ENCODE assay signal across 7 cellular contexts in the genomic region with DNA sequence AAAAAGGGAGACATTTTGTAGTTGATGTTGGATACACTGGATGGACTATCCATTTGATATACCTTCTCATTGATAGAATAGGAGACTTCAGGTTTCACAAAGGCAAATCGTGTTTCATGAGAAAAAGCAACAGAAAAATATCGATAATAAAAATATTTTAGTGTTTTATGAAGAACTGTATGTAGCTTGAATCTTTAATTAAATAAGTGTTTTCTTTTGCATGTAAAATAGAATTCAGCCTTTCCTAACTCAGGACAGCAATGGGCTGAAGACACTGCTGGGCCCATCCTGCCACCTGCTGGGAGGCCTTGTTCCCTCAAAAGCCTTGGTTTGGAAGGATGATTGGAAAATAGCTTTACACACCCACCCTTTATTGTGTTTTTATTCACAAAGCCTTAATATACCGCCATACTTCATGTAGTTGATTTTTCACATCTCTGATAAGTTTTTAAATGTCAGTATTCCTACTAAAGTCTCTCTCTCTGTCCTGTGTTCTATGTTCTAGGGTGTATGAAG.
DNase-seq lines count a peak whose midpoint lies in the region; ATAC-seq, FAIRE-seq and TF ChIP-seq lines count a peak whose summit lies in the region.
"Not testable (repeated sequence)": the region's sequence is repeated elsewhere in the genome, so short reads cannot be mapped to it uniquely, and the experiment has no call there.

No MANE protein-coding gene starts in this region.

- not testable (repeated sequence) for ATAC-seq in CD4-positive, alpha-beta T cell (ENCODE audit: poor library complexity)
- ATAC-seq in heart left ventricle (peak in 2 of 4 donors; percentile 59 to 62), lower lobe of right lung (peak in 1 of 2 donors; percentile 44), gastrocnemius medialis (peak in 1 of 2 donors; percentile 29)

- H3K4me3 Mint-ChIP-seq in CD4-positive, alpha-beta T cell; astrocyte (ENCODE audit: unreplicated experiment): not testable (repeated sequence)

- DNase-seq in CD4-positive, alpha-beta T cell; astrocyte (ENCODE audit: low read depth); endothelial cell of umbilical vein (ENCODE audit: low read depth, low spot score); heart left ventricle; lower lobe of right lung; gastrocnemius medialis: not testable (repeated sequence)

- not testable (repeated sequence) for H3K79me2 ChIP-seq in OCI-LY1 (ENCODE audit: insufficient read depth, low read length); astrocyte (ENCODE audit: insufficient read depth, low read length); endothelial cell of umbilical vein (ENCODE audit: control insufficient read depth, insufficient read depth, low read length)

- CTCF ChIA-PET in CD4-positive, alpha-beta T cell (lab: Charles Lee): not testable (repeated sequence)
- CTCF ChIA-PET in endothelial cell of umbilical vein (lab: Charles Lee): interaction anchor here (1.0 to 2.1 kb wide), 4 partner anchors 63 to 330 kb away, joined by 3 to 8 read pairs (median 4); no protein-coding TSS in a partner anchor

- TF ChIP-seq POLR2A in endothelial cell of umbilical vein (IDR thresholded peaks at IDR 0.05; ENCODE audit: low read depth, low read length); heart left ventricle (IDR thresholded peaks at IDR 0.05); gastrocnemius medialis (IDR thresholded peaks at IDR 0.05): not testable (repeated sequence)

- H3K9me1 ChIP-seq in endothelial cell of umbilical vein (replicated peaks; ENCODE audit: control insufficient read depth, extremely low read depth, insufficient read depth, low read length): not testable (repeated sequence)

- H3K27me3 ChIP-seq in CD4-positive, alpha-beta T cell (ENCODE audit: control insufficient read depth, insufficient read depth, low read length); OCI-LY1 (ENCODE audit: insufficient read depth, low read length); astrocyte (ENCODE audit: insufficient read depth, low read length); endothelial cell of umbilical vein (ENCODE audit: control insufficient read depth in 2 of 2, insufficient read depth in 2 of 2, low read length in 2 of 2); heart left ventricle; lower lobe of right lung (ENCODE audit: low read depth); gastrocnemius medialis: not testable (repeated sequence)

- not testable (repeated sequence) for H3F3A ChIP-seq in OCI-LY1 (ENCODE audit: insufficient read depth, low read length)

- peak; percentile 12 for TF ChIP-seq CTCF in CD4-positive, alpha-beta T cell (IDR thresholded peaks at IDR 0.05)
- TF ChIP-seq CTCF in OCI-LY1 (IDR thresholded peaks at IDR 0.05; ENCODE audit: low read length) (peak; percentile 16; the same call in 1 of the 2 replicates), astrocyte (IDR thresholded peaks at IDR 0.05; ENCODE audit: insufficient read depth, low read depth, low read length) (peak; percentile 19), heart left ventricle (IDR thresholded peaks at IDR 0.05) (peak; percentile 31 to 63 (median 54)), lower lobe of right lung (IDR thresholded peaks at IDR 0.05) (peak; percentile 55), gastrocnemius medialis (IDR thresholded peaks at IDR 0.05 in 4 of 5, conservative IDR thresholded peaks at IDR 0.05 in 1 of 5) (peak; percentile 33 to 61 (median 48))
- TF ChIP-seq CTCF in endothelial cell of umbilical vein (IDR thresholded peaks at IDR 0.05; ENCODE audit: extremely low read depth in 1 of 2, insufficient read depth in 1 of 2, low read depth in 1 of 2, low read length in 2 of 2): not testable (repeated sequence)

- H3K27ac Mint-ChIP-seq in CD4-positive, alpha-beta T cell; astrocyte (ENCODE audit: unreplicated experiment): not testable (repeated sequence)

- not testable (repeated sequence) for H2AFZ ChIP-seq in OCI-LY1 (ENCODE audit: low read length); astrocyte (ENCODE audit: low read depth, low read length); endothelial cell of umbilical vein (ENCODE audit: low read depth, low read length)

- FAIRE-seq in astrocyte (lab: Jason Lieb, UNC): not testable (repeated sequence)
- peak; percentile 84 for FAIRE-seq in endothelial cell of umbilical vein (lab: Jason Lieb, UNC)

- H3K9me2 ChIP-seq in OCI-LY1 (ENCODE audit: low read depth, low read length): not testable (repeated sequence)

- peaks cover 11% of the 10 kb centered on the region for H3K4me1 Mint-ChIP-seq in CD4-positive, alpha-beta T cell (ENCODE audit: low read depth)
- not testable (repeated sequence) for H3K4me1 Mint-ChIP-seq in astrocyte (ENCODE audit: low read depth, unreplicated experiment)

- not testable (repeated sequence) for H3K36me3 Mint-ChIP-seq in CD4-positive, alpha-beta T cell (ENCODE audit: low read depth); astrocyte (ENCODE audit: low read depth, unreplicated experiment)

- in situ Hi-C loops in gastrocnemius medialis (cut with MboI; ENCODE audit: low sequenced_read_pairs in 4 of 4): loop anchor here in 2 of 4 donors (10.0 kb wide), 1 partner anchor 135 kb away; no protein-coding TSS in a partner anchor

- intact Hi-C loops in CD4-positive, alpha-beta T cell (cut with DNase I, micrococcal nuclease): loop anchor here in 1 of 2 experiments (5.0 to 10.0 kb wide), 2 partner anchors 135 to 333 kb away; no protein-coding TSS in a partner anchor
- intact Hi-C loops in endothelial cell of umbilical vein (cut with micrococcal nuclease); lower lobe of right lung (cut with DNase I): not testable (repeated sequence)
- intact Hi-C loops in heart left ventricle (cut with DNase I): loop anchor here (5.0 to 10.0 kb wide), 12 partner anchors 73 to 333 kb away; a partner anchor contains a TSS
- intact Hi-C loops in gastrocnemius medialis (cut with DNase I; ENCODE audit: low total_unique reads): loop anchor here (10.0 kb wide), 1 partner anchor 325 kb away; a partner anchor contains a TSS

- BruUV-seq in endothelial cell of umbilical vein (replicated peaks; lab: Mats Ljungman, UMichigan): not testable (repeated sequence)

- H3K4me1 ChIP-seq in OCI-LY1 (ENCODE audit: insufficient read depth, low read length, severe bottlenecking); astrocyte (ENCODE audit: insufficient read depth, low read length); endothelial cell of umbilical vein (ENCODE audit: control insufficient read depth, extremely low read depth, insufficient read depth, low read length); gastrocnemius medialis: not testable (repeated sequence)
- H3K4me1 ChIP-seq in heart left ventricle: peaks cover 0 to 10% (median 6%) of the 10 kb centered on the region in 12 donors
- peaks cover 11% of the 10 kb centered on the region for H3K4me1 ChIP-seq in lower lobe of right lung

- H3K9me3 ChIP-seq in CD4-positive, alpha-beta T cell (ENCODE audit: control insufficient read depth, low read length); OCI-LY1 (ENCODE audit: low read length); astrocyte (ENCODE audit: insufficient read depth, low read depth, low read length); endothelial cell of umbilical vein (replicated peaks; ENCODE audit: control insufficient read depth, insufficient read depth, low read length); heart left ventricle; lower lobe of right lung; gastrocnemius medialis: not testable (repeated sequence)

- H3K27ac ChIP-seq in CD4-positive, alpha-beta T cell (ENCODE audit: low read depth, low read length); OCI-LY1 (ENCODE audit: low read depth, low read length, poor library complexity, severe bottlenecking); astrocyte (ENCODE audit: low read depth, low read length); endothelial cell of umbilical vein (ENCODE audit: insufficient read depth, low read depth, low read length); heart left ventricle; lower lobe of right lung; gastrocnemius medialis: not testable (repeated sequence)

- not testable (repeated sequence) for H3K36me3 ChIP-seq in OCI-LY1 (ENCODE audit: insufficient read depth, low read length); astrocyte (ENCODE audit: insufficient read depth, low read length); endothelial cell of umbilical vein (ENCODE audit: control insufficient read depth in 2 of 2, extremely low read depth in 1 of 2, insufficient read depth in 2 of 2, low read length in 2 of 2); heart left ventricle; lower lobe of right lung; gastrocnemius medialis

- H3K4me3 ChIP-seq in OCI-LY1 (ENCODE audit: low read depth, low read length, poor library complexity, severe bottlenecking); astrocyte (ENCODE audit: insufficient read depth, low read depth, low read length); endothelial cell of umbilical vein (replicated peaks in 1 of 3; ENCODE audit: insufficient read depth in 1 of 3, low read depth in 1 of 3, low read length in 3 of 3); heart left ventricle; lower lobe of right lung; gastrocnemius medialis: not testable (repeated sequence)

- H4K20me1 ChIP-seq in OCI-LY1 (ENCODE audit: insufficient read depth, low read length); astrocyte (ENCODE audit: insufficient read depth, low read length); endothelial cell of umbilical vein (replicated peaks; ENCODE audit: control insufficient read depth, extremely low read depth, insufficient read depth, low read length): not testable (repeated sequence)

- H3K9ac ChIP-seq in OCI-LY1 (ENCODE audit: low read length); astrocyte (ENCODE audit: low read length); endothelial cell of umbilical vein (replicated peaks; ENCODE audit: extremely low read depth, insufficient read depth, low read length): not testable (repeated sequence)

- dilution Hi-C loops in endothelial cell of umbilical vein (cut with MboI; ENCODE audit: extremely low pct_ligation_motif_present, low sequenced_read_pairs): not testable (repeated sequence)

- H3K27me3 Mint-ChIP-seq in CD4-positive, alpha-beta T cell: peaks cover 17% of the 10 kb centered on the region
- peaks cover 53% of the 10 kb centered on the region for H3K27me3 Mint-ChIP-seq in astrocyte (ENCODE audit: low read depth, unreplicated experiment)

- WGBS in heart left ventricle, 4 donors: 60 to 68% (median 63%) methylated on average over 3 of the region's 3 CpGs

- POLR2A ChIA-PET in CD4-positive, alpha-beta T cell (lab: Charles Lee); endothelial cell of umbilical vein (lab: Charles Lee): not testable (repeated sequence)

- H3K9me3 Mint-ChIP-seq in CD4-positive, alpha-beta T cell; astrocyte (ENCODE audit: unreplicated experiment): not testable (repeated sequence)

- not testable (repeated sequence) for H3K4me2 ChIP-seq in OCI-LY1 (ENCODE audit: low read length); astrocyte (ENCODE audit: low read length); endothelial cell of umbilical vein (ENCODE audit: insufficient read depth, low read length)
